Comparison of ENCODE assay signal across 16 cellular contexts in genomic region chr12:76680940-76681339, GRCh38.
A peak's percentile ranks its signal among the peaks of the same experiment; 100 is the strongest.
DNase-seq lines count a peak whose midpoint lies in the region; TF ChIP-seq lines count a peak whose summit lies in the region.
"Had no signal": no experiment of that assay in that cellular context is flagged by ENCODE, and none has a peak within 500 bp of the region (broad histone marks: within the 10 kb centered on the region; RNA-seq: fewer than 3 reads in every experiment).

No MANE protein-coding gene starts in this region.

- H3K27ac ChIP-seq in osteoblast (ENCODE audit: low read depth, low read length) (peak overlapping the region; percentile 72), OCI-LY7 (ENCODE audit: low read depth, low read length, poor library complexity, severe bottlenecking) (no peak overlapping the region)
- H3K27ac ChIP-seq: KMS-11, SJSA1 had no signal

- H3K4me1 ChIP-seq in osteoblast (ENCODE audit: insufficient read depth, low read length) (peaks cover 23% of the 10 kb centered on the region), OCI-LY7 (ENCODE audit: insufficient read depth, low read length, poor library complexity, severe bottlenecking) (no peaks in the 10 kb centered on the region)
- H3K4me1 ChIP-seq: SJSA1 had no signal

- H3K27me3 ChIP-seq in osteoblast (ENCODE audit: insufficient read depth, low read length): no peaks in the 10 kb centered on the region
- H3K27me3 ChIP-seq: SJSA1 had no signal

- no TSS peak for BruUV-seq in OCI-LY7 (replicated peaks; lab: Mats Ljungman, UMichigan)

- H3K79me2 ChIP-seq in osteoblast (ENCODE audit: insufficient read depth, low read length) (no peaks in the 10 kb centered on the region), OCI-LY7 (ENCODE audit: insufficient read depth, low read depth, low read length) (no peaks in the 10 kb centered on the region)

- intact Hi-C loops in OCI-LY7 (cut with micrococcal nuclease; ENCODE audit: unreplicated experiment): no loop called here

- POLR2A ChIA-PET in OCI-LY7 (lab: Charles Lee): interaction anchor here (0.6 to 1.6 kb wide), 2 partner anchors 17 to 409 kb away, joined by 3 to 5 read pairs; no protein-coding TSS in a partner anchor

- H3K36me3 ChIP-seq in osteoblast (ENCODE audit: insufficient read depth, low read length) (no peaks in the 10 kb centered on the region), OCI-LY7 (ENCODE audit: insufficient read depth, low read length) (no peaks in the 10 kb centered on the region)
- H3K36me3 ChIP-seq: SJSA1 had no signal

- no peaks in the 10 kb centered on the region for H3K9me3 ChIP-seq in osteoblast (ENCODE audit: low read depth, low read length)
- no peaks in the 10 kb centered on the region for H3K9me3 ChIP-seq in OCI-LY7 (ENCODE audit: low read length)
- H3K9me3 ChIP-seq: mucosa of descending colon, SJSA1 had no signal

- TF ChIP-seq CTCF in foreskin fibroblast (IDR thresholded peaks at IDR 0.05; ENCODE audit: low read depth, low read length): no peak
- TF ChIP-seq CTCF in osteoblast (IDR thresholded peaks at IDR 0.05; ENCODE audit: extremely low read depth, low read depth, low read length): no peak
- no peak for TF ChIP-seq CTCF in OCI-LY7 (conservative IDR thresholded peaks at IDR 0.05; ENCODE audit: low read length)

- DNase-seq in EL (peak; percentile 59), astrocyte of the hippocampus (ENCODE audit: low read depth, low spot score) (peak; percentile 67), foreskin fibroblast (peak; percentile 39 to 47), osteoblast (ENCODE audit: insufficient read length, low spot score, missing footprints) (peak; percentile 93), COLO829 (ENCODE audit: low spot score) (no peak), OCI-LY7 (ENCODE audit: low spot score) (no peak), SHP77 (lab: John Stamatoyannopoulos, UW) (no peak), NCI-H187 treated with DMSO at 0.1 percent for 48 hours (lab: John Stamatoyannopoulos, UW) (no peak)
- DNase-seq: effector CD8-positive, alpha-beta T cell; mucosa of descending colon; NCI-H748 treated with DMSO at 0.1 percent for 48 hours; occipital lobe; OCI-M1; T-helper 9 cell had no signal

- H3K4me2 ChIP-seq in osteoblast (ENCODE audit: insufficient read depth, low read length) (no peak overlapping the region), OCI-LY7 (ENCODE audit: low read length) (no peak overlapping the region)
- H3K4me2 ChIP-seq: KMS-11 had no signal

- H4K20me1 ChIP-seq in osteoblast (ENCODE audit: insufficient read depth, low read length) (no peaks in the 10 kb centered on the region), OCI-LY7 (ENCODE audit: insufficient read depth, low read length) (no peaks in the 10 kb centered on the region)

- CTCF ChIA-PET in OCI-LY7 (lab: Charles Lee; ENCODE audit: unreplicated experiment): no interaction called here

- H3K9me2 ChIP-seq in OCI-LY7 (ENCODE audit: insufficient read depth, low read length): no peaks in the 10 kb centered on the region

- H2AFZ ChIP-seq in osteoblast (ENCODE audit: low read length) (no peak overlapping the region), OCI-LY7 (ENCODE audit: low read length) (no peak overlapping the region)

- H3K4me3 ChIP-seq in foreskin fibroblast (ENCODE audit: low read depth in 1 of 2, low read length in 2 of 2) (no peak overlapping the region), osteoblast (ENCODE audit: insufficient read depth, low read length) (no peak overlapping the region), OCI-LY7 (ENCODE audit: low read depth, low read length, poor library complexity, severe bottlenecking) (no peak overlapping the region)
- H3K4me3 ChIP-seq: mucosa of descending colon, SJSA1 had no signal

Comparison
In these comparisons a context has a peak if more than half of its experiments do, and no peak if none do; other contexts are left out.
1. DNase-seq: peak in EL (single experiment), astrocyte of the hippocampus (single experiment), foreskin fibroblast (2 of 2) and osteoblast (single experiment); none in COLO829 (single experiment), OCI-LY7 (single experiment), SHP77 (0 of 2) and NCI-H187 treated with DMSO at 0.1 percent for 48 hours (single experiment).